9 cellular contexts compared by ENCODE assay signal in genomic region chr4:41963105-41963504, GRCh38. TPM values are rescaled to one million over a fixed set of nuclear protein-coding genes. Genes with fewer than 3 reads are reported as not detected.
DNase-seq lines count a peak whose midpoint lies in the region; ATAC-seq and TF ChIP-seq lines count a peak whose summit lies in the region.
"Had no signal": no experiment of that assay in that cellular context is flagged by ENCODE, and none has a peak within 500 bp of the region (broad histone marks: within the 10 kb centered on the region; RNA-seq: fewer than 3 reads in every experiment).

No MANE protein-coding gene starts in this region.

- H3K18ac ChIP-seq in neuronal stem cell (ENCODE audit: low read length): no peak overlapping the region

- H4K8ac ChIP-seq in neuronal stem cell (ENCODE audit: low read depth, low read length): no peak overlapping the region

- no CpG with 5 or more reads among the region's 4 CpGs for WGBS in neuronal stem cell (ENCODE audit: extremely low coverage in 2 of 2, insufficient read length in 2 of 2, insufficient replicate concordance in 1 of 2), 2 donors

- no peak overlapping the region for H3K4me2 ChIP-seq in neuronal stem cell (ENCODE audit: insufficient read depth, low read length, poor library complexity, severe bottlenecking)

- H4K91ac ChIP-seq in neuronal stem cell (ENCODE audit: low read depth, low read length, poor library complexity): no peak overlapping the region

- DNase-seq in COR-L47 (lab: John Stamatoyannopoulos, UW) (peak; percentile 35), HCEC 1CT (peak; percentile 7), adipocyte (ENCODE audit: low read depth) (peak; percentile 61), lower lobe of right lung (no peak), COLO829 (ENCODE audit: low spot score) (no peak), neuronal stem cell (ENCODE audit: low spot score) (no peak)
- DNase-seq in activated T-cell treated with anti-CD3 and anti-CD28 coated beads, Interleukin-2, amount 50 U/mL, for 1 hour: no peak
- DNase-seq: activated CD8-positive, alpha-beta memory T cell treated with anti-CD3 and anti-CD28 coated beads, Interleukin-2, amount 10 ng/mL, durations not matched to agents 7 days and 5 days had no signal

- H2BK12ac ChIP-seq in neuronal stem cell (ENCODE audit: low read length): no peak overlapping the region

- no peaks in the 10 kb centered on the region for H3K27me3 ChIP-seq in adipocyte (replicated peaks; ENCODE audit: control insufficient read depth, insufficient read depth, low read length)
- no peaks in the 10 kb centered on the region for H3K27me3 ChIP-seq in lower lobe of right lung (ENCODE audit: low read depth)
- no peaks in the 10 kb centered on the region for H3K27me3 ChIP-seq in neuronal stem cell (ENCODE audit: control insufficient read depth in 3 of 3, insufficient read depth in 3 of 3, low read depth in 1 of 3, low read length in 3 of 3)

- H3K36me3 ChIP-seq in adipocyte (ENCODE audit: control insufficient read depth, insufficient read depth, low read length, severe bottlenecking) (peaks cover 9% of the 10 kb centered on the region), lower lobe of right lung (no peaks in the 10 kb centered on the region), neuronal stem cell (replicated peaks in 1 of 2; ENCODE audit: control insufficient read depth in 2 of 2, insufficient read depth in 2 of 2, low read length in 2 of 2) (no peaks in the 10 kb centered on the region)

- no peak overlapping the region for H2AK5ac ChIP-seq in neuronal stem cell (ENCODE audit: low read depth, low read length)

- H3K9me3 ChIP-seq in adipocyte (ENCODE audit: control insufficient read depth, low read length) (no peaks in the 10 kb centered on the region), lower lobe of right lung (no peaks in the 10 kb centered on the region), neuronal stem cell (replicated peaks in 1 of 2; ENCODE audit: control insufficient read depth in 2 of 2, insufficient read depth in 1 of 2, low read depth in 1 of 2, low read length in 2 of 2) (no peaks in the 10 kb centered on the region)

- no peak overlapping the region for H2BK5ac ChIP-seq in neuronal stem cell (ENCODE audit: low read length)

- no peak overlapping the region for H3K4me3 ChIP-seq in adipocyte (ENCODE audit: low read length)
- H3K4me3 ChIP-seq in lower lobe of right lung: no peak overlapping the region
- H3K4me3 ChIP-seq in neuronal stem cell (ENCODE audit: low read length in 2 of 2): no peak overlapping the region

- no peak overlapping the region for H3K9ac ChIP-seq in adipocyte (ENCODE audit: low read length)
- H3K9ac ChIP-seq in neuronal stem cell (ENCODE audit: low read depth, low read length, poor library complexity): no peak overlapping the region

- H3K27ac ChIP-seq in lower lobe of right lung: no peak overlapping the region
- no peak overlapping the region for H3K27ac ChIP-seq in neuronal stem cell (replicated peaks; ENCODE audit: low read length)

- ATAC-seq in lower lobe of right lung: no peak
- ATAC-seq in HG03139 (IDR thresholded peaks at IDR 0.05; ENCODE audit: unreplicated experiment): no peak
- ATAC-seq: activated CD8-positive, alpha-beta memory T cell treated with anti-CD3 and anti-CD28 coated beads, Interleukin-2, amount 10 ng/mL, durations not matched to agents 7 days and 5 days had no signal

- H2AFZ ChIP-seq in neuronal stem cell (ENCODE audit: low read length): no peak overlapping the region

- intact Hi-C loops in lower lobe of right lung (cut with DNase I): no loop called here

- no peak overlapping the region for H3K14ac ChIP-seq in neuronal stem cell (ENCODE audit: low read length)

- H3K4ac ChIP-seq in neuronal stem cell (ENCODE audit: low read length): no peak overlapping the region

- no peaks in the 10 kb centered on the region for H3K79me1 ChIP-seq in neuronal stem cell (ENCODE audit: low read depth, low read length)

- H3K4me1 ChIP-seq in adipocyte (ENCODE audit: control insufficient read depth, insufficient read depth, low read length): no peaks in the 10 kb centered on the region
- H3K4me1 ChIP-seq in lower lobe of right lung: no peaks in the 10 kb centered on the region
- no peaks in the 10 kb centered on the region for H3K4me1 ChIP-seq in neuronal stem cell (ENCODE audit: control insufficient read depth in 2 of 2, insufficient read depth in 1 of 2, low read depth in 1 of 2, low read length in 2 of 2)

- no peak overlapping the region for H3K23ac ChIP-seq in neuronal stem cell (ENCODE audit: low read depth, low read length, poor library complexity)

- TF ChIP-seq CTCF in lower lobe of right lung (IDR thresholded peaks at IDR 0.05): peak; percentile 30

- H2BK15ac ChIP-seq in neuronal stem cell (ENCODE audit: low read length): no peak overlapping the region

- no peak overlapping the region for H2BK120ac ChIP-seq in neuronal stem cell (ENCODE audit: low read depth, low read length)

RNA-seq across cellular contexts. Expression of gene DCAF4L1, which starts 18.5 kb away (rescaled TPM):
- total RNA-seq in lower lobe of right lung: 0.53 TPM
- 0.04 TPM for polyA plus RNA-seq in neuronal stem cell (2013, experiment 1 of 2)
- 0.03 TPM for polyA plus RNA-seq in neuronal stem cell (2013, experiment 2 of 2)

RNA-seq across cellular contexts. Expression of gene SLC30A9, which starts 27.2 kb away (rescaled TPM):
- total RNA-seq in lower lobe of right lung: 37.7 TPM
- 41.7 TPM for polyA plus RNA-seq in neuronal stem cell (2013, experiment 1 of 2)
- polyA plus RNA-seq in neuronal stem cell (2013, experiment 2 of 2): 42.4 TPM

RNA-seq across cellular contexts. Expression of gene TMEM33, which starts 27.9 kb away (rescaled TPM):
- total RNA-seq in lower lobe of right lung: 73.9 TPM
- 29.4 TPM for polyA plus RNA-seq in neuronal stem cell (2013, experiment 1 of 2)
- polyA plus RNA-seq in neuronal stem cell (2013, experiment 2 of 2): 32.7 TPM

Comparison
In these comparisons a context has a peak if more than half of its experiments do, and no peak if none do; other contexts are left out.
1. DNase-seq: peak in COR-L47 (single experiment), HCEC 1CT (single experiment) and adipocyte (single experiment); none in lower lobe of right lung (single experiment), COLO829 (single experiment), neuronal stem cell (single experiment) and activated T-cell treated with anti-CD3 and anti-CD28 coated beads, Interleukin-2, amount 50 U/mL, for 1 hour (single experiment).